Comparison of ENCODE assay signal across 8 cellular contexts in genomic region chr9:72473474-72474241, GRCh38. TPM values are rescaled to one million over a fixed set of nuclear protein-coding genes. Genes with fewer than 3 reads are reported as not detected.
DNase-seq lines count a peak whose midpoint lies in the region; ATAC-seq lines count a peak whose summit lies in the region.
"Had no signal": no experiment of that assay in that cellular context is flagged by ENCODE, and none has a peak within 500 bp of the region (broad histone marks: within the 10 kb centered on the region; RNA-seq: fewer than 3 reads in every experiment).

No MANE protein-coding gene starts in this region.

- H3K27me3 Mint-ChIP-seq in T-helper 17 cell, result no peaks in the 10 kb centered on the region

- H3K27ac Mint-ChIP-seq in T-helper 17 cell, result peak overlapping the region; percentile 19

- no peak overlapping the region for H3K4me3 Mint-ChIP-seq in T-helper 17 cell

- H3K36me3 Mint-ChIP-seq in T-helper 17 cell (ENCODE audit: low read depth), result no peaks in the 10 kb centered on the region

- ATAC-seq in GM18907 (IDR thresholded peaks at IDR 0.05; ENCODE audit: unreplicated experiment) (peak; percentile 93), HG02642 (IDR thresholded peaks at IDR 0.05; ENCODE audit: poor library complexity, unreplicated experiment) (peak; percentile 87), T-helper 17 cell (peak; percentile 61)

- H3K9me3 ChIP-seq in T-helper 17 cell (ENCODE audit: control insufficient read depth, low read length, poor library complexity, severe bottlenecking), result no peaks in the 10 kb centered on the region

- DNase-seq in T-helper 17 cell, result no peak
- DNase-seq in pulmonary artery endothelial cell (ENCODE audit: low read depth, low spot score), result peak; percentile 44
- DNase-seq in activated effector memory CD4-positive, alpha-beta T cell treated with Interleukin-2 at 50 U/mL for 16 hours, result no peak
- DNase-seq in AG08395 (ENCODE audit: low spot score), result no peak
- DNase-seq in NCI-H510A (lab: John Stamatoyannopoulos, UW), result no peak

- H3K4me1 Mint-ChIP-seq in T-helper 17 cell, result peaks cover 18% of the 10 kb centered on the region

RNA-seq across cellular contexts. Expression of gene TMC1, which starts 47.8 kb away (rescaled TPM):
- total RNA-seq in T-helper 17 cell, result not detected
- 0.46 and 0.99 TPM in 2 replicates for total RNA-seq in pulmonary artery endothelial cell
- total RNA-seq: NCI-H460 had no signal
